ENCODE assay signal across 25 cellular contexts in genomic region chr19:44202470-44202869, GRCh38. TPM values are rescaled to one million over a fixed set of nuclear protein-coding genes. Genes with fewer than 3 reads are reported as not detected.
A peak's percentile ranks its signal among the peaks of the same experiment; 100 is the strongest.
DNase-seq lines count a peak whose midpoint lies in the region; TF ChIP-seq lines count a peak whose summit lies in the region.
"Had no signal": no experiment of that assay in that cellular context is flagged by ENCODE, and none has a peak within 500 bp of the region (broad histone marks: within the 10 kb centered on the region; RNA-seq: fewer than 3 reads in every experiment).

No MANE protein-coding gene starts in this region.

- DNase-seq in EL = peak; percentile 30
- DNase-seq in NCI-H2081 (lab: John Stamatoyannopoulos, UW) = peak; percentile 4 to 19
- DNase-seq in mammary epithelial cell = peak; percentile 22
- peak; percentile 29 to 61 for DNase-seq in foreskin fibroblast
- DNase-seq in osteoblast (ENCODE audit: insufficient read length, low spot score, missing footprints) = no peak
- DNase-seq in MG63 = no peak
- no peak for DNase-seq in NCI-H345 (lab: John Stamatoyannopoulos, UW)
- DNase-seq in posterior vena cava (ENCODE audit: low spot score) = no peak
- DNase-seq: activated CD4-positive, alpha-beta T cell treated with anti-CD3 and anti-CD28 coated beads for 48 hours; activated naive CD4-positive, alpha-beta T cell treated with anti-CD3 and anti-CD28 coated beads for 36 hours; activated T-cell treated with anti-CD3 and anti-CD28 coated beads, Interleukin-2, amount 50 U/mL, for 72 hours; anterior cingulate cortex; DND-41; effector CD4-positive, alpha-beta T cell; head of caudate nucleus; left colon; mesendoderm; naive B cell; NCI-H187; NCI-H446 treated with DMSO at 0.1 percent for 48 hours; occipital lobe; retina; stimulated activated CD4-positive, alpha-beta T cell treated with anti-CD3 and anti-CD28 coated beads, Interleukin-2, amount 100 ng/mL, for 48 hours; stimulated activated naive CD4-positive, alpha-beta T cell had no signal

- H3K9me3 ChIP-seq in mammary epithelial cell (replicated peaks; ENCODE audit: insufficient read depth, low read length) (no peaks in the 10 kb centered on the region), osteoblast (ENCODE audit: low read depth, low read length) (no peaks in the 10 kb centered on the region), MG63 (peaks cover 12% of the 10 kb centered on the region)

- intact Hi-C loops in mammary epithelial cell (cut with micrococcal nuclease) (no loop called here), posterior vena cava (cut with DNase I) (no loop called here)

- CTCF ChIA-PET in mammary epithelial cell (lab: Charles Lee; ENCODE audit: low non-redundant PET) = no interaction called here

- H3K27ac ChIP-seq in mammary epithelial cell (ENCODE audit: insufficient read depth, low read depth, low read length) (no peak overlapping the region), osteoblast (ENCODE audit: low read depth, low read length) (no peak overlapping the region)
- H3K27ac ChIP-seq: KMS-11 had no signal

- H3K79me2 ChIP-seq in mammary epithelial cell (ENCODE audit: insufficient read depth, low read length) (no peaks in the 10 kb centered on the region), osteoblast (ENCODE audit: insufficient read depth, low read length) (no peaks in the 10 kb centered on the region)

- H3K36me3 ChIP-seq in mammary epithelial cell (ENCODE audit: insufficient read depth, low read length) = no peaks in the 10 kb centered on the region
- H3K36me3 ChIP-seq in osteoblast (ENCODE audit: insufficient read depth, low read length) = no peaks in the 10 kb centered on the region
- H3K36me3 ChIP-seq in MG63 = no peaks in the 10 kb centered on the region

- H3K4me1 ChIP-seq in mammary epithelial cell (ENCODE audit: insufficient read depth, low read length) = no peaks in the 10 kb centered on the region
- no peaks in the 10 kb centered on the region for H3K4me1 ChIP-seq in osteoblast (ENCODE audit: insufficient read depth, low read length)

- 64% methylated on average over 1 of the region's 1 CpG for WGBS in mammary epithelial cell (ENCODE audit: low coverage, missing lambda C conversion rate)

- no peak overlapping the region for H3K9ac ChIP-seq in mammary epithelial cell (ENCODE audit: insufficient read depth, low read length)
- H3K9ac ChIP-seq: KMS-11 had no signal

- H3K4me2 ChIP-seq in mammary epithelial cell (ENCODE audit: insufficient read depth, low read depth, low read length) (no peak overlapping the region), osteoblast (ENCODE audit: insufficient read depth, low read length) (no peak overlapping the region)
- H3K4me2 ChIP-seq: KMS-11 had no signal

- TF ChIP-seq CTCF in mammary epithelial cell (conservative IDR thresholded peaks at IDR 0.05 in 1 of 2, IDR thresholded peaks at IDR 0.05 in 1 of 2; ENCODE audit: extremely low read depth in 1 of 2, insufficient read depth in 1 of 2, low read depth in 1 of 2, low read length in 2 of 2) (no peak), foreskin fibroblast (IDR thresholded peaks at IDR 0.05; ENCODE audit: low read depth, low read length) (no peak), osteoblast (IDR thresholded peaks at IDR 0.05; ENCODE audit: extremely low read depth, low read depth, low read length) (no peak)

- BruUV-seq in mammary epithelial cell (replicated peaks; lab: Mats Ljungman, UMichigan) = no TSS peak

- H2AFZ ChIP-seq in mammary epithelial cell (ENCODE audit: low read depth, low read length) (no peak overlapping the region), osteoblast (ENCODE audit: low read length) (no peak overlapping the region)

- H3K27me3 ChIP-seq in mammary epithelial cell (ENCODE audit: insufficient read depth, low read length) (no peaks in the 10 kb centered on the region), osteoblast (ENCODE audit: insufficient read depth, low read length) (no peaks in the 10 kb centered on the region), MG63 (no peaks in the 10 kb centered on the region)

- dilution Hi-C loops in mammary epithelial cell (cut with HindIII; ENCODE audit: low sequenced_read_pairs) = no loop called here

- no peak overlapping the region for H3K4me3 ChIP-seq in mammary epithelial cell (replicated peaks in 1 of 3; ENCODE audit: insufficient read depth in 1 of 3, low read depth in 2 of 3, low read length in 3 of 3)
- H3K4me3 ChIP-seq in foreskin fibroblast (ENCODE audit: low read depth in 1 of 2, low read length in 2 of 2) = no peak overlapping the region
- no peak overlapping the region for H3K4me3 ChIP-seq in osteoblast (ENCODE audit: insufficient read depth, low read length)
- H3K4me3 ChIP-seq in MG63 = no peak overlapping the region

- H4K20me1 ChIP-seq in mammary epithelial cell (ENCODE audit: insufficient read depth, low read length) = no peaks in the 10 kb centered on the region
- no peaks in the 10 kb centered on the region for H4K20me1 ChIP-seq in osteoblast (ENCODE audit: insufficient read depth, low read length)

- in situ Hi-C loops in mammary epithelial cell (cut with MboI; ENCODE audit: low sequenced_read_pairs in 2 of 2) = no loop called here

RNA-seq across cellular contexts. Expression of gene ZNF227, which starts 9.9 kb away (rescaled TPM):
- total RNA-seq in mammary epithelial cell (10 to 100 TPM; 11.1 to 12.8 TPM), osteoblast (20.6 and 21.5 TPM in 2 replicates), posterior vena cava (10 to 100 TPM; 13.2 to 14.6 TPM)
- polyA plus RNA-seq in mammary epithelial cell = 4.3 TPM
- 6.7 TPM for polyA minus RNA-seq in mammary epithelial cell
- total RNA-seq in MG63 (2014; rRNA removed; shearing (Covaris generic); ENCODE audit: low replicate concordance) = 6.5 and 7.3 TPM in 2 replicates

RNA-seq across cellular contexts. Expression of gene ZNF226, which starts 37.6 kb away (rescaled TPM):
- total RNA-seq in mammary epithelial cell (10 to 100 TPM; 15.2 to 19.6 TPM), osteoblast (17.4 and 19.4 TPM in 2 replicates), posterior vena cava (10 to 100 TPM; 15.8 to 19.8 TPM)
- 9.8 TPM for polyA plus RNA-seq in mammary epithelial cell
- 24.8 TPM for polyA minus RNA-seq in mammary epithelial cell
- 8.8 and 12.7 TPM in 2 replicates for total RNA-seq in MG63 (2014; rRNA removed; shearing (Covaris generic); ENCODE audit: low replicate concordance)

RNA-seq across cellular contexts. Expression of gene ZNF233, which starts 57.2 kb away (rescaled TPM):
- 1 to 10 TPM in 1 of 2 donors, not detected in 1; 1.0 TPM for total RNA-seq in mammary epithelial cell
- 0.07 TPM for polyA plus RNA-seq in mammary epithelial cell
- not detected for polyA minus RNA-seq in mammary epithelial cell
- 0.29 and 0.36 TPM in 2 replicates for total RNA-seq in osteoblast
- total RNA-seq in MG63 (2014; rRNA removed; shearing (Covaris generic); ENCODE audit: low replicate concordance) = 0.43 TPM in 1 of 2 replicates, not detected in the other
- total RNA-seq in posterior vena cava = under 1 TPM; 0.19 to 0.28 TPM

Comparison
In these comparisons a context has a peak if more than half of its experiments do, and no peak if none do; other contexts are left out.
1. DNase-seq: peak in EL (single experiment), NCI-H2081 (2 of 2), mammary epithelial cell (single experiment) and foreskin fibroblast (2 of 2); none in osteoblast (single experiment), MG63 (single experiment), NCI-H345 (single experiment) and posterior vena cava (single experiment).